In the genomic region with DNA sequence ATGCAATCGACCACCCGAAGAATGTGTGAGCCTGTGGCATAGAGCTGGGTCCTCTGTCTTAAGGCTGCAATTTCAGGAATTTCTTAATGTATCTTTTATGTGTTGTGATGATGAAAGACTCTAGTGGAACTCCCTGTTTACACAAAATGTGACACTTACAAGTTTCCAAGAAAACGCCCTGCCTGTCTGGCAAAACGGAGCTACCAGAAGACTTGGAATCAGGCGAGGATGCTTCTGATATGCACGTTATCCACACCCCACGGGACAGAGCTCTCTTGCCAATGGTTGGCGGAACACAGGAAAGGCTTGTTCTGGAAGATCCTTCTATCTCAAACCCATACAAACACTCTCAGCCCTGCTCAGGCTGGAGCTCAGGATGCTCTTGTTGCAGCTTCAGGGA, we compare ENCODE assay signal across 30 cellular contexts.
DNase-seq lines count a peak whose midpoint lies in the region; ATAC-seq and TF ChIP-seq lines count a peak whose summit lies in the region.
"Had no signal": no experiment of that assay in that cellular context is flagged by ENCODE, and none has a peak within 500 bp of the region (broad histone marks: within the 10 kb centered on the region; RNA-seq: fewer than 3 reads in every experiment).

No MANE protein-coding gene starts in this region.

- H3K27ac Mint-ChIP-seq in activated CD4-positive, alpha-beta T cell treated with anti-CD3 and anti-CD28 coated beads, Interleukin-2, amount 10 ng/mL, durations not matched to agents 24 days and 14 days = no peak overlapping the region
- H3K27ac Mint-ChIP-seq in activated CD4-positive, alpha-beta T cell treated with anti-CD3 and anti-CD28 coated beads, Interleukin-2, amount 10 ng/mL, durations not matched to agents 7 days and 5 days = no peak overlapping the region
- H3K27ac Mint-ChIP-seq: activated naive CD8-positive, alpha-beta T cell; activated T-helper 2 cell treated with anti-CD3 and anti-CD28 coated beads, Interferon-gamma antibody, Interleukin-2, Interleukin-4, amounts not matched to agents 10 μg/mL and 5 μg/mL and 100 μg/mL, durations not matched to agents 14 hours and 24 hours and 36 hours; CD8-positive, alpha-beta T cell; HFFc6; progenitor cell of endocrine pancreas; WTC11 had no signal

- H3K4me1 ChIP-seq in adipocyte (ENCODE audit: control insufficient read depth, insufficient read depth, low read length) = peaks cover 8% of the 10 kb centered on the region
- H3K4me1 ChIP-seq in gastroesophageal sphincter = peaks cover 0 to 12% (median 0%) of the 10 kb centered on the region in 3 donors
- H3K4me1 ChIP-seq in tibial artery = no peaks in the 10 kb centered on the region
- H3K4me1 ChIP-seq in adrenal gland (replicated peaks in 1 of 2) = no peaks in the 10 kb centered on the region

- TF ChIP-seq CTCF in gastroesophageal sphincter (IDR thresholded peaks at IDR 0.05) (no peak), tibial artery (IDR thresholded peaks at IDR 0.05) (no peak), adrenal gland (IDR thresholded peaks at IDR 0.05) (no peak)

- no peaks in the 10 kb centered on the region for H3K4me1 Mint-ChIP-seq in activated CD4-positive, alpha-beta T cell treated with anti-CD3 and anti-CD28 coated beads, Interleukin-2, amount 10 ng/mL, durations not matched to agents 24 days and 14 days
- H3K4me1 Mint-ChIP-seq in activated CD4-positive, alpha-beta T cell treated with anti-CD3 and anti-CD28 coated beads, Interleukin-2, amount 10 ng/mL, durations not matched to agents 7 days and 5 days = no peaks in the 10 kb centered on the region
- H3K4me1 Mint-ChIP-seq: neural crest cell, WTC11 had no signal

- H3K36me3 ChIP-seq in adipocyte (ENCODE audit: control insufficient read depth, insufficient read depth, low read length, severe bottlenecking) = no peaks in the 10 kb centered on the region
- no peaks in the 10 kb centered on the region for H3K36me3 ChIP-seq in gastroesophageal sphincter
- no peaks in the 10 kb centered on the region for H3K36me3 ChIP-seq in tibial artery
- H3K36me3 ChIP-seq in adrenal gland (replicated peaks in 1 of 2) = no peaks in the 10 kb centered on the region

- no peak overlapping the region for H3K4me3 Mint-ChIP-seq in activated CD4-positive, alpha-beta T cell treated with anti-CD3 and anti-CD28 coated beads, Interleukin-2, amount 10 ng/mL, durations not matched to agents 24 days and 14 days
- no peak overlapping the region for H3K4me3 Mint-ChIP-seq in activated CD4-positive, alpha-beta T cell treated with anti-CD3 and anti-CD28 coated beads, Interleukin-2, amount 10 ng/mL, durations not matched to agents 7 days and 5 days
- H3K4me3 Mint-ChIP-seq: activated naive CD8-positive, alpha-beta T cell; CD8-positive, alpha-beta T cell; HFFc6; neural crest cell; WTC11 had no signal

- H3K27me3 ChIP-seq in adipocyte (replicated peaks; ENCODE audit: control insufficient read depth, insufficient read depth, low read length) (no peaks in the 10 kb centered on the region), gastroesophageal sphincter (no peaks in the 10 kb centered on the region), tibial artery (no peaks in the 10 kb centered on the region), adrenal gland (no peaks in the 10 kb centered on the region)

- no peaks in the 10 kb centered on the region for H3K36me3 Mint-ChIP-seq in activated CD4-positive, alpha-beta T cell treated with anti-CD3 and anti-CD28 coated beads, Interleukin-2, amount 10 ng/mL, durations not matched to agents 24 days and 14 days (ENCODE audit: low read depth)
- no peaks in the 10 kb centered on the region for H3K36me3 Mint-ChIP-seq in activated CD4-positive, alpha-beta T cell treated with anti-CD3 and anti-CD28 coated beads, Interleukin-2, amount 10 ng/mL, durations not matched to agents 7 days and 5 days (ENCODE audit: low read depth)
- H3K36me3 Mint-ChIP-seq: CD8-positive, alpha-beta T cell; WTC11 had no signal

- POLR2A ChIA-PET in activated CD4-positive, alpha-beta T cell treated with anti-CD3 and anti-CD28 coated beads, Interleukin-2, amount 10 ng/mL, durations not matched to agents 7 days and 5 days (lab: Charles Lee) = no interaction called here

- H3K9ac ChIP-seq in adipocyte (ENCODE audit: low read length) = no peak overlapping the region

- TF ChIP-seq EP300 in gastroesophageal sphincter (IDR thresholded peaks at IDR 0.05) = no peak

- DNase-seq in activated CD4-positive, alpha-beta T cell treated with anti-CD3 and anti-CD28 coated beads, Interleukin-2, amount 10 ng/mL, durations not matched to agents 24 days and 14 days = peak; percentile 45
- DNase-seq in activated CD4-positive, alpha-beta T cell treated with anti-CD3 and anti-CD28 coated beads, Interleukin-2, amount 10 ng/mL, durations not matched to agents 7 days and 5 days = no peak
- DNase-seq in adipocyte (ENCODE audit: low read depth) = no peak
- peak; percentile 78 to 79 for DNase-seq in tibial artery
- no peak for DNase-seq in superior temporal gyrus (ENCODE audit: extremely low spot score)
- DNase-seq in ureter (ENCODE audit: low spot score) = no peak
- no peak for DNase-seq in adrenal gland
- DNase-seq: activated CD4-positive, alpha-beta T cell treated with anti-CD3 and anti-CD28 coated beads, Interleukin-2, amount 50 U/mL, for 48 hours; CD8-positive, alpha-beta T cell; DMS 273 treated with DMSO at 0.1 percent for 48 hours; effector CD4-positive, alpha-beta T cell; HFFc6; islet precursor cell; NCI-H1105 treated with DMSO at 0.1 percent for 48 hours; NCI-H2029 treated with DMSO at 0.1 percent for 48 hours; NCI-H446; NCI-H82; OCI-M1; stimulated activated CD4-positive, alpha-beta T cell treated with anti-CD3 and anti-CD28 coated beads, Interleukin-2, amount 100 ng/mL, for 24 hours; T1000 had no signal

- TF ChIP-seq POLR2A in gastroesophageal sphincter (IDR thresholded peaks at IDR 0.05) = no peak
- no peak for TF ChIP-seq POLR2A in adrenal gland (IDR thresholded peaks at IDR 0.05)

- H3K9me3 ChIP-seq in adipocyte (ENCODE audit: control insufficient read depth, low read length) (no peaks in the 10 kb centered on the region), gastroesophageal sphincter (no peaks in the 10 kb centered on the region), tibial artery (no peaks in the 10 kb centered on the region), adrenal gland (replicated peaks in 1 of 3) (no peaks in the 10 kb centered on the region)

- ATAC-seq in gastroesophageal sphincter = peak; percentile 91
- ATAC-seq: CD8-positive, alpha-beta T cell; WTC11 had no signal

- H3K4me3 ChIP-seq in adipocyte (ENCODE audit: low read length) = peak overlapping the region; percentile 29
- no peak overlapping the region for H3K4me3 ChIP-seq in gastroesophageal sphincter
- H3K4me3 ChIP-seq in tibial artery = no peak overlapping the region
- no peak overlapping the region for H3K4me3 ChIP-seq in adrenal gland
- H3K4me3 ChIP-seq: lung, smooth muscle cell had no signal

- CTCF ChIA-PET in activated CD4-positive, alpha-beta T cell treated with anti-CD3 and anti-CD28 coated beads, Interleukin-2, amount 10 ng/mL, durations not matched to agents 7 days and 5 days (lab: Charles Lee) = interaction anchor here (1.7 kb wide), 1 partner anchor 20 kb away, joined by 4 read pairs; no protein-coding TSS in a partner anchor

- 10 to 39% methylated on average over 4 to 8 of the region's 8 CpGs for WGBS in gastroesophageal sphincter (ENCODE audit: low coverage in 1 of 2), 2 donors
- WGBS in adrenal gland, 4 donors = 61 to 83% (median 70%) methylated on average over 8 of the region's 8 CpGs

- intact Hi-C loops in activated CD4-positive, alpha-beta T cell treated with anti-CD3 and anti-CD28 coated beads, Interleukin-2, amount 10 ng/mL, durations not matched to agents 24 days and 14 days (cut with micrococcal nuclease) = no loop called here
- intact Hi-C loops in tibial artery (cut with DNase I; ENCODE audit: low total_unique reads) = no loop called here
- intact Hi-C loops in adrenal gland (cut with DNase I) = no loop called here

- H3K27ac ChIP-seq in gastroesophageal sphincter = peak overlapping the region in 1 of 4 donors; percentile 15
- no peak overlapping the region for H3K27ac ChIP-seq in tibial artery
- H3K27ac ChIP-seq in adrenal gland = no peak overlapping the region
- H3K27ac ChIP-seq: 22Rv1, epithelial cell of prostate had no signal

- peaks cover 8% of the 10 kb centered on the region for H3K27me3 Mint-ChIP-seq in activated CD4-positive, alpha-beta T cell treated with anti-CD3 and anti-CD28 coated beads, Interleukin-2, amount 10 ng/mL, durations not matched to agents 24 days and 14 days
- no peaks in the 10 kb centered on the region for H3K27me3 Mint-ChIP-seq in activated CD4-positive, alpha-beta T cell treated with anti-CD3 and anti-CD28 coated beads, Interleukin-2, amount 10 ng/mL, durations not matched to agents 7 days and 5 days
- H3K27me3 Mint-ChIP-seq: activated naive CD8-positive, alpha-beta T cell had no signal

- H3K9me3 Mint-ChIP-seq in activated CD4-positive, alpha-beta T cell treated with anti-CD3 and anti-CD28 coated beads, Interleukin-2, amount 10 ng/mL, durations not matched to agents 24 days and 14 days = peaks cover 8% of the 10 kb centered on the region
- peaks cover 2% of the 10 kb centered on the region for H3K9me3 Mint-ChIP-seq in activated CD4-positive, alpha-beta T cell treated with anti-CD3 and anti-CD28 coated beads, Interleukin-2, amount 10 ng/mL, durations not matched to agents 7 days and 5 days
- H3K9me3 Mint-ChIP-seq: activated T-helper 2 cell treated with anti-CD3 and anti-CD28 coated beads, Interferon-gamma antibody, Interleukin-2, Interleukin-4, amounts not matched to agents 10 μg/mL and 5 μg/mL and 100 μg/mL, durations not matched to agents 14 hours and 24 hours and 36 hours; CD8-positive, alpha-beta T cell; HFFc6; WTC11 had no signal

Comparison
In these comparisons a context has a peak if more than half of its experiments do, and no peak if none do; other contexts are left out.
1. DNase-seq: peak in activated CD4-positive, alpha-beta T cell treated with anti-CD3 and anti-CD28 coated beads, Interleukin-2, amount 10 ng/mL, durations not matched to agents 24 days and 14 days (single experiment) and tibial artery (2 of 2); none in activated CD4-positive, alpha-beta T cell treated with anti-CD3 and anti-CD28 coated beads, Interleukin-2, amount 10 ng/mL, durations not matched to agents 7 days and 5 days (single experiment), adipocyte (single experiment), superior temporal gyrus (single experiment), ureter (single experiment) and adrenal gland (0 of 7).